Comparison of ENCODE assay signal across 8 cellular contexts in genomic region chr19:36009633-36010379, GRCh38. TPM values are rescaled to one million over a fixed set of nuclear protein-coding genes. Genes with fewer than 3 reads are reported as not detected.
A peak's percentile ranks its signal among the peaks of the same experiment; 100 is the strongest.
DNase-seq lines count a peak whose midpoint lies in the region; ATAC-seq, FAIRE-seq and TF ChIP-seq lines count a peak whose summit lies in the region.

No MANE protein-coding gene starts in this region.

- H3K23ac ChIP-seq in H1 (ENCODE audit: insufficient read length): no peak overlapping the region

- no peak overlapping the region for H3K14ac ChIP-seq in H1 (ENCODE audit: insufficient read length)

- H3K27me3 Mint-ChIP-seq in neural crest cell (ENCODE audit: low read depth): peaks cover 8% of the 10 kb centered on the region

- no peak for TF ChIP-seq EP300 in H1 (IDR thresholded peaks at IDR 0.05; ENCODE audit: borderline replicate concordance in 1 of 2, low read depth in 2 of 2, low read length in 2 of 2)

- DNase-seq in NT2/D1 (ENCODE audit: low read depth, low spot score) (no peak), H1 (ENCODE audit: low read depth in 1 of 2, low spot score in 2 of 2) (no peak), neural crest cell (ENCODE audit: low read depth, low spot score) (no peak), MV-4-11 (lab: John Stamatoyannopoulos, UW) (no peak)

- 0 out of 2 replicates have a peak overlapping the region, but pooled peaks have one; percentile 5 for H2BK5ac ChIP-seq in H1 (ENCODE audit: low read depth, low read length)

- no peak overlapping the region for H3K56ac ChIP-seq in H1 (replicated peaks; ENCODE audit: insufficient read length, low read depth, low read length)

- TF ChIP-seq POLR2A in H1 (IDR thresholded peaks at IDR 0.05; ENCODE audit: control extremely low read depth in 1 of 2, low read depth in 2 of 2, low read length in 2 of 2): no peak

- H4K5ac ChIP-seq in H1 (ENCODE audit: insufficient read length, low read depth, low read length): no peak overlapping the region

- peaks cover 32% of the 10 kb centered on the region for H3K4me1 Mint-ChIP-seq in neural crest cell

- no peaks in the 10 kb centered on the region for H4K20me1 ChIP-seq in BLaER1
- H4K20me1 ChIP-seq in H1 (replicated peaks in 1 of 2; ENCODE audit: control insufficient read depth in 1 of 2, insufficient read depth in 2 of 2, low read length in 2 of 2): no peaks in the 10 kb centered on the region

- H3K36me3 ChIP-seq in BLaER1 (peaks cover 4% of the 10 kb centered on the region; the same call in 1 of the 2 replicates), NT2/D1 (ENCODE audit: insufficient read depth, insufficient read length, low read length) (no peaks in the 10 kb centered on the region), H1 (ENCODE audit: control insufficient read depth in 2 of 4, insufficient read depth in 4 of 4, low read length in 3 of 4) (peaks cover 0 to 4% (median 0%) of the 10 kb centered on the region in 4 experiments; a peak in 2 of 8 replicates)

- peaks cover 14% of the 10 kb centered on the region for H3K4me1 ChIP-seq in BLaER1
- H3K4me1 ChIP-seq in NT2/D1 (ENCODE audit: insufficient read depth, insufficient read length): peaks cover 9% of the 10 kb centered on the region
- H3K4me1 ChIP-seq in H1 (replicated peaks in 1 of 4; ENCODE audit: control insufficient read depth in 3 of 4, insufficient read depth in 4 of 4, low read length in 3 of 4): peaks cover 0 to 16% (median 8%) of the 10 kb centered on the region in 4 experiments; a peak in 5 of 7 replicates

- H3K79me2 ChIP-seq in H1 (ENCODE audit: control insufficient read depth in 1 of 2, insufficient read depth in 2 of 2, low read length in 2 of 2): peaks cover 0 to under 1% of the 10 kb centered on the region in 2 experiments; a peak in 1 of 4 replicates

- H3K4me2 ChIP-seq in BLaER1: peak overlapping the region; percentile 69
- peak overlapping the region; percentile 57 to 78 for H3K4me2 ChIP-seq in H1 (ENCODE audit: insufficient read depth in 1 of 2, low read depth in 2 of 2, low read length in 2 of 2)

- no peaks in the 10 kb centered on the region for H3K79me1 ChIP-seq in H1 (ENCODE audit: low read depth, low read length)

- H3K27ac Mint-ChIP-seq in neural crest cell (ENCODE audit: unreplicated experiment): peak overlapping the region; percentile 45

- 60% methylated on average over 14 of the region's 15 CpGs; no CpG with 5 or more reads in 1 of the 2 experiments for WGBS in H1 (ENCODE audit: extremely low coverage in 1 of 2, insufficient coverage in 1 of 2, insufficient read length in 1 of 2, insufficient replicate concordance in 2 of 2, low coverage in 1 of 2, low lambda C conversion rate in 2 of 2, missing lambda C conversion rate in 1 of 2), 2 experiments

- no peak overlapping the region for H4K8ac ChIP-seq in H1 (ENCODE audit: extremely low read depth, insufficient read depth, low read length)

- peak overlapping the region; percentile 69 for H3K4me3 Mint-ChIP-seq in neural crest cell

- H3K18ac ChIP-seq in H1 (ENCODE audit: extremely low read depth, low read length): peak overlapping the region; percentile 38; the same call in 1 of the 2 replicates

- no peak for ATAC-seq in GM19395 (IDR thresholded peaks at IDR 0.05; ENCODE audit: unreplicated experiment)
- ATAC-seq in HG03378 (IDR thresholded peaks at IDR 0.05; ENCODE audit: unreplicated experiment): no peak
- ATAC-seq in GM18867 (IDR thresholded peaks at IDR 0.05; ENCODE audit: unreplicated experiment): no peak

- 0 out of 2 replicates have a peak overlapping the region, but pooled peaks have one; percentile 68 for H2AK5ac ChIP-seq in H1 (ENCODE audit: low read depth, low read length)

- no peak overlapping the region for H2BK20ac ChIP-seq in H1 (ENCODE audit: low read length)

- H3K4me3 ChIP-seq in BLaER1 (peak overlapping the region; percentile 38; the same call in 1 of the 2 replicates), NT2/D1 (ENCODE audit: insufficient read length, low read depth) (peak overlapping the region; percentile 11), H1 (ENCODE audit: extremely low read depth in 1 of 4, insufficient read depth in 2 of 4, low read depth in 3 of 4, low read length in 4 of 4) (peak overlapping the region; percentile 42 to 78 (median 52))

- no peak overlapping the region for H3K4ac ChIP-seq in H1 (replicated peaks; ENCODE audit: insufficient read length, low read depth, low read length)

- TF ChIP-seq RAD21 in H1 (IDR thresholded peaks at IDR 0.05 in 1 of 2, conservative IDR thresholded peaks at IDR 0.05 in 1 of 2; ENCODE audit: low read depth in 2 of 2, low read length in 2 of 2): no peak

- H3K9ac ChIP-seq in BLaER1 (no peak overlapping the region), NT2/D1 (ENCODE audit: insufficient read length, low read depth) (peak overlapping the region; percentile 57), H1 (replicated peaks in 1 of 4; ENCODE audit: extremely low read depth in 1 of 4, low read depth in 3 of 4, low read length in 3 of 4) (peak overlapping the region in 1 of 4 experiments; percentile 16; a peak in 1 of 7 replicates)

- H2BK15ac ChIP-seq in H1 (ENCODE audit: low read length): 0 out of 2 replicates have a peak overlapping the region, but pooled peaks have one; percentile 46

- no peak overlapping the region for H2BK120ac ChIP-seq in H1 (replicated peaks; ENCODE audit: low read depth, low read length)

- H2BK12ac ChIP-seq in H1 (ENCODE audit: low read depth, low read length): peak overlapping the region; percentile 90; the same call in 1 of the 2 replicates

- no peak for FAIRE-seq in H1 (lab: Jason Lieb, UNC)

- POLR2A ChIA-PET in H1 (lab: Charles Lee; ENCODE audit: partially characterized antibody): interaction anchor here (0.7 to 1.6 kb wide), 2 partner anchors 12 to 16 kb away, joined by 3 to 4 read pairs; no protein-coding TSS in a partner anchor

- H2AFZ ChIP-seq in H1 (ENCODE audit: low read length): no peak overlapping the region

- peaks cover 18% of the 10 kb centered on the region for H3K23me2 ChIP-seq in H1 (ENCODE audit: low read depth, low read length)

- no peaks in the 10 kb centered on the region for H3K36me3 Mint-ChIP-seq in neural crest cell (ENCODE audit: low read depth)

- H3K9me3 ChIP-seq in BLaER1: no peaks in the 10 kb centered on the region
- H3K9me3 ChIP-seq in NT2/D1 (ENCODE audit: insufficient read depth, low read length): no peaks in the 10 kb centered on the region
- no peaks in the 10 kb centered on the region for H3K9me3 ChIP-seq in H1 (ENCODE audit: insufficient read depth in 2 of 2, low read depth in 1 of 2, low read length in 1 of 2)

- CTCF ChIA-PET in H1 (lab: Charles Lee; ENCODE audit: partially characterized antibody): interaction anchor here (2.3 kb wide), 1 partner anchor 12 kb away, joined by 19 read pairs; no protein-coding TSS in a partner anchor

- no peak for TF ChIP-seq CTCF in H1 (IDR thresholded peaks at IDR 0.05; ENCODE audit: control extremely low read depth in 1 of 3, insufficient read depth in 1 of 3, low read depth in 1 of 3, low read length in 3 of 3)
- TF ChIP-seq CTCF in neural crest cell (conservative IDR thresholded peaks at IDR 0.05): no peak

- H4K91ac ChIP-seq in H1 (replicated peaks; ENCODE audit: insufficient read length, low read length): no peak overlapping the region

- H3K27ac ChIP-seq in BLaER1 (no peak overlapping the region), H1 (ENCODE audit: low read depth, low read length) (no peak overlapping the region)

- peaks cover 14% of the 10 kb centered on the region; the same call in 1 of the 2 replicates for H3K27me3 ChIP-seq in BLaER1
- H3K27me3 ChIP-seq in NT2/D1 (ENCODE audit: insufficient read depth, insufficient read length): no peaks in the 10 kb centered on the region
- H3K27me3 ChIP-seq in H1 (replicated peaks in 1 of 4; ENCODE audit: control insufficient read depth in 3 of 4, extremely low read depth in 1 of 4, insufficient read depth in 3 of 4, low read length in 3 of 4): no peaks in the 10 kb centered on the region

- H3K9me3 Mint-ChIP-seq in neural crest cell: no peaks in the 10 kb centered on the region

RNA-seq across cellular contexts. Expression of gene SYNE4, which starts 1.2 kb away (rescaled TPM):
- 20.8 and 21.8 TPM in 2 replicates for total RNA-seq in H1 (2021; fragmentation: NEBNext Ultra II Directional; extraction: Animal tissue kit (Norgen Biotek cat#: 25700))
- polyA plus RNA-seq in H1 (2011; rRNA removed): 22.6 and 29.1 TPM in 2 replicates
- 25.4 TPM for polyA plus RNA-seq in H1 (2011; cell fraction: cytosol; rRNA removed)
- polyA plus RNA-seq in H1 (2011; cell fraction: nucleus; rRNA removed): 30.0 TPM
- 20.7 to 28.0 TPM (median 25.1 TPM) in 4 replicates for polyA plus RNA-seq in H1 (2012, experiment 1 of 2)
- polyA plus RNA-seq in H1 (2012, experiment 2 of 2): 36.3 TPM
- 20.5 TPM for polyA plus RNA-seq in H1 (2013, experiment 1 of 2)
- 20.3 TPM for polyA plus RNA-seq in H1 (2013, experiment 2 of 2)
- 9.0 and 9.2 TPM in 2 replicates for polyA minus RNA-seq in H1 (2011; rRNA and poly(A)+ RNA removed)
- 9.8 TPM for polyA minus RNA-seq in H1 (2011; cell fraction: cytosol; rRNA and poly(A)+ RNA removed)
- polyA minus RNA-seq in H1 (2011; cell fraction: nucleus; rRNA and poly(A)+ RNA removed): 12.7 TPM
- total RNA-seq in neural crest cell: 0.30 and 0.54 TPM in 2 replicates

RNA-seq across cellular contexts. Expression of gene ALKBH6, which starts 4.2 kb away (rescaled TPM):
- total RNA-seq in H1 (2021; fragmentation: NEBNext Ultra II Directional; extraction: Animal tissue kit (Norgen Biotek cat#: 25700)): 19.2 and 24.8 TPM in 2 replicates
- 33.3 and 51.2 TPM in 2 replicates for polyA plus RNA-seq in H1 (2011; rRNA removed)
- 40.1 TPM for polyA plus RNA-seq in H1 (2011; cell fraction: cytosol; rRNA removed)
- 73.1 TPM for polyA plus RNA-seq in H1 (2011; cell fraction: nucleus; rRNA removed)
- polyA plus RNA-seq in H1 (2012, experiment 1 of 2): 28.3 to 46.2 TPM (median 30.6 TPM) in 4 replicates
- polyA plus RNA-seq in H1 (2012, experiment 2 of 2): 32.6 TPM
- 33.6 TPM for polyA plus RNA-seq in H1 (2013, experiment 1 of 2)
- polyA plus RNA-seq in H1 (2013, experiment 2 of 2): 32.8 TPM
- 8.4 and 8.6 TPM in 2 replicates for polyA minus RNA-seq in H1 (2011; rRNA and poly(A)+ RNA removed)
- 7.9 TPM for polyA minus RNA-seq in H1 (2011; cell fraction: cytosol; rRNA and poly(A)+ RNA removed)
- polyA minus RNA-seq in H1 (2011; cell fraction: nucleus; rRNA and poly(A)+ RNA removed): 17.7 TPM
- 21.7 and 23.7 TPM in 2 replicates for total RNA-seq in neural crest cell

RNA-seq across cellular contexts. Expression of gene SDHAF1, which starts 14.8 kb away (rescaled TPM):
- total RNA-seq in H1 (2021; fragmentation: NEBNext Ultra II Directional; extraction: Animal tissue kit (Norgen Biotek cat#: 25700)): 16.0 and 16.8 TPM in 2 replicates
- polyA plus RNA-seq in H1 (2011; rRNA removed): 21.3 and 27.7 TPM in 2 replicates
- 26.1 TPM for polyA plus RNA-seq in H1 (2011; cell fraction: cytosol; rRNA removed)
- polyA plus RNA-seq in H1 (2011; cell fraction: nucleus; rRNA removed): 19.7 TPM
- polyA plus RNA-seq in H1 (2012, experiment 1 of 2): 15.8 to 17.6 TPM (median 15.9 TPM) in 4 replicates
- polyA plus RNA-seq in H1 (2012, experiment 2 of 2): 19.8 TPM
- polyA plus RNA-seq in H1 (2013, experiment 1 of 2): 18.5 TPM
- 17.2 TPM for polyA plus RNA-seq in H1 (2013, experiment 2 of 2)
- 3.2 and 3.3 TPM in 2 replicates for polyA minus RNA-seq in H1 (2011; rRNA and poly(A)+ RNA removed)
- 8.0 TPM for polyA minus RNA-seq in H1 (2011; cell fraction: cytosol; rRNA and poly(A)+ RNA removed)
- 9.8 TPM for polyA minus RNA-seq in H1 (2011; cell fraction: nucleus; rRNA and poly(A)+ RNA removed)
- total RNA-seq in neural crest cell: 16.8 and 17.5 TPM in 2 replicates

RNA-seq across cellular contexts. Expression of gene CLIP3, which starts 22.9 kb away (rescaled TPM):
- total RNA-seq in H1 (2021; fragmentation: NEBNext Ultra II Directional; extraction: Animal tissue kit (Norgen Biotek cat#: 25700)): 21.7 and 33.7 TPM in 2 replicates
- 5.9 and 12.0 TPM in 2 replicates for polyA plus RNA-seq in H1 (2011; rRNA removed)
- polyA plus RNA-seq in H1 (2011; cell fraction: cytosol; rRNA removed): 4.9 TPM
- 10.4 TPM for polyA plus RNA-seq in H1 (2011; cell fraction: nucleus; rRNA removed)
- polyA plus RNA-seq in H1 (2012, experiment 1 of 2): 21.3 to 26.6 TPM (median 24.5 TPM) in 4 replicates
- polyA plus RNA-seq in H1 (2012, experiment 2 of 2): 24.2 TPM
- 8.5 TPM for polyA plus RNA-seq in H1 (2013, experiment 1 of 2)
- polyA plus RNA-seq in H1 (2013, experiment 2 of 2): 8.9 TPM
- polyA minus RNA-seq in H1 (2011; rRNA and poly(A)+ RNA removed): 6.2 and 7.8 TPM in 2 replicates
- 20.6 TPM for polyA minus RNA-seq in H1 (2011; cell fraction: cytosol; rRNA and poly(A)+ RNA removed)
- 13.9 TPM for polyA minus RNA-seq in H1 (2011; cell fraction: nucleus; rRNA and poly(A)+ RNA removed)
- total RNA-seq in neural crest cell: 33.1 and 37.6 TPM in 2 replicates

RNA-seq across cellular contexts. Expression of gene THAP8, which starts 44.3 kb away (rescaled TPM):
- 6.0 and 6.4 TPM in 2 replicates for total RNA-seq in H1 (2021; fragmentation: NEBNext Ultra II Directional; extraction: Animal tissue kit (Norgen Biotek cat#: 25700))
- polyA plus RNA-seq in H1 (2011; rRNA removed): 11.1 and 14.8 TPM in 2 replicates
- 9.9 TPM for polyA plus RNA-seq in H1 (2011; cell fraction: cytosol; rRNA removed)
- polyA plus RNA-seq in H1 (2011; cell fraction: nucleus; rRNA removed): 9.0 TPM
- polyA plus RNA-seq in H1 (2012, experiment 1 of 2): 3.4 to 8.7 TPM (median 6.5 TPM) in 4 replicates
- 5.6 TPM for polyA plus RNA-seq in H1 (2012, experiment 2 of 2)
- 3.9 TPM for polyA plus RNA-seq in H1 (2013, experiment 1 of 2)
- polyA plus RNA-seq in H1 (2013, experiment 2 of 2): 3.7 TPM
- polyA minus RNA-seq in H1 (2011; rRNA and poly(A)+ RNA removed): 3.4 and 4.4 TPM in 2 replicates
- 8.2 TPM for polyA minus RNA-seq in H1 (2011; cell fraction: cytosol; rRNA and poly(A)+ RNA removed)
- 8.8 TPM for polyA minus RNA-seq in H1 (2011; cell fraction: nucleus; rRNA and poly(A)+ RNA removed)
- total RNA-seq in neural crest cell: 9.4 and 9.8 TPM in 2 replicates

Comparison
In these comparisons a context has a peak if more than half of its experiments do, and no peak if none do; other contexts are left out.
1. RNA of gene SYNE4, which starts 1.2 kb away (total RNA-seq): 20.8 to 21.8 TPM in H1; 0.30 to 0.54 TPM in neural crest cell; every median in the first group is over 10 times any median in the second.
2. Peak in every context shown above with its lines, with median percentiles within 50 percentile points of each other: H3K4me3 ChIP-seq.